ENCODE assay signal across 25 cellular contexts in genomic region chr20:58795923-58796245, GRCh38. TPM values are rescaled to one million over a fixed set of nuclear protein-coding genes. Genes with fewer than 3 reads are reported as not detected.
DNase-seq lines count a peak whose midpoint lies in the region; ATAC-seq, FAIRE-seq and TF ChIP-seq lines count a peak whose summit lies in the region.
"Had no signal": no experiment of that assay in that cellular context is flagged by ENCODE, and none has a peak within 500 bp of the region (broad histone marks: within the 10 kb centered on the region; RNA-seq: fewer than 3 reads in every experiment).

No MANE protein-coding gene starts in this region.

- H3K79me1 ChIP-seq in neuronal stem cell (ENCODE audit: low read depth, low read length): no peaks in the 10 kb centered on the region

- H3K9ac ChIP-seq in K562 (ENCODE audit: insufficient read depth in 1 of 2, low read depth in 2 of 2, low read length in 2 of 2) (no peak overlapping the region), endodermal cell (ENCODE audit: extremely low read depth, low read length, poor library complexity, severe bottlenecking) (no peak overlapping the region), neuronal stem cell (ENCODE audit: low read depth, low read length, poor library complexity) (peak overlapping the region; percentile 15)
- H3K9ac ChIP-seq: BLaER1 had no signal

- DNase-seq in K562 (ENCODE audit: extremely low read depth in 1 of 4, low spot score in 3 of 4) (no peak), endodermal cell (no peak), nephron progenitor cell (no peak), neuronal stem cell (ENCODE audit: low spot score) (no peak), HT-29 (ENCODE audit: low spot score) (no peak), NCI-H2171 (lab: John Stamatoyannopoulos, UW) (no peak)
- DNase-seq in activated T-cell treated with anti-CD3 and anti-CD28 coated beads, Interleukin-2, amount 50 U/mL, for 48 hours: no peak
- DNase-seq: 8988T; ACHN; BE2C; C1 segment of cervical spinal cord; CD4-positive, alpha-beta memory T cell; CD4-positive, CD25-positive, alpha-beta regulatory T cell; CD8-positive, alpha-beta memory T cell; COR-L47; DMS79 treated with DMSO at 0.1 percent for 48 hours; GF-D8 had no signal

- no TSS peak for BruUV-seq in K562 (replicated peaks; lab: Mats Ljungman, UMichigan)

- no peak for TF ChIP-seq RAD21 in K562 (CRISPR knock-in tag; conservative IDR thresholded peaks at IDR 0.05 in 1 of 2, IDR thresholded peaks at IDR 0.05 in 1 of 2)

- no peak overlapping the region for H3K4me2 ChIP-seq in K562 (ENCODE audit: insufficient read depth, low read length)
- no peak overlapping the region for H3K4me2 ChIP-seq in neuronal stem cell (ENCODE audit: insufficient read depth, low read length, poor library complexity, severe bottlenecking)
- H3K4me2 ChIP-seq: BLaER1 had no signal

- no peak overlapping the region for H2BK5ac ChIP-seq in neuronal stem cell (ENCODE audit: low read length)

- no peak for TF ChIP-seq EP300 in K562 (IDR thresholded peaks at IDR 0.05; ENCODE audit: low read length)

- H4K91ac ChIP-seq in neuronal stem cell (ENCODE audit: low read depth, low read length, poor library complexity): no peak overlapping the region

- H3K27ac ChIP-seq in K562 (ENCODE audit: extremely low read depth, low read depth, low read length) (no peak overlapping the region), endodermal cell (ENCODE audit: low read depth, low read length) (no peak overlapping the region), neuronal stem cell (replicated peaks; ENCODE audit: low read length) (no peak overlapping the region)
- H3K27ac ChIP-seq: BLaER1 had no signal

- H3K9me1 ChIP-seq in K562 (ENCODE audit: control insufficient read depth, insufficient read depth, low read length): no peaks in the 10 kb centered on the region

- H2BK12ac ChIP-seq in neuronal stem cell (ENCODE audit: low read length): no peak overlapping the region

- H3K9me3 ChIP-seq in K562 (replicated peaks; ENCODE audit: control insufficient read depth, insufficient read depth, low read depth, low read length) (no peaks in the 10 kb centered on the region), endodermal cell (ENCODE audit: control insufficient read depth, low read length) (no peaks in the 10 kb centered on the region), neuronal stem cell (replicated peaks in 1 of 2; ENCODE audit: control insufficient read depth in 2 of 2, insufficient read depth in 1 of 2, low read depth in 1 of 2, low read length in 2 of 2) (no peaks in the 10 kb centered on the region)
- H3K9me3 ChIP-seq: BE2C, BLaER1 had no signal

- H3K4me1 Mint-ChIP-seq in endodermal cell (peaks cover 27% of the 10 kb centered on the region), nephron progenitor cell (peaks cover 9% of the 10 kb centered on the region)
- H3K4me1 Mint-ChIP-seq: CD14-positive monocyte; CD4-positive, alpha-beta memory T cell; CD4-positive, CD25-positive, alpha-beta regulatory T cell; CD8-positive, alpha-beta memory T cell had no signal

- peaks cover 3% of the 10 kb centered on the region; the same call in 1 of the 2 replicates for H4K20me1 ChIP-seq in K562 (replicated peaks; ENCODE audit: control insufficient read depth, insufficient read depth, low read length)

- intact Hi-C loops in K562 (cut with micrococcal nuclease): no loop called here

- H3K27me3 ChIP-seq in K562 (ENCODE audit: control insufficient read depth in 2 of 2, insufficient read depth in 2 of 2, low read length in 2 of 2) (peaks cover 35 to 81% of the 10 kb centered on the region in 2 experiments), endodermal cell (ENCODE audit: control insufficient read depth, insufficient read depth, low read length, poor library complexity, severe bottlenecking) (no peaks in the 10 kb centered on the region), neuronal stem cell (ENCODE audit: control insufficient read depth in 3 of 3, insufficient read depth in 3 of 3, low read depth in 1 of 3, low read length in 3 of 3) (peaks cover 0 to 45% (median 0%) of the 10 kb centered on the region in 3 experiments)
- H3K27me3 ChIP-seq: BE2C, BLaER1 had no signal

- H3K79me2 ChIP-seq in K562 (ENCODE audit: control insufficient read depth, insufficient read depth, low read length): no peaks in the 10 kb centered on the region

- peak overlapping the region; percentile 47 for H2BK15ac ChIP-seq in neuronal stem cell (ENCODE audit: low read length)

- H3K4me1 ChIP-seq in K562 (replicated peaks in 1 of 2; ENCODE audit: control insufficient read depth in 2 of 2, insufficient read depth in 2 of 2, low read length in 2 of 2) (peaks cover 0 to 4% of the 10 kb centered on the region in 2 experiments; a peak in 2 of 5 replicates), endodermal cell (ENCODE audit: control insufficient read depth, insufficient read depth, low read length) (no peaks in the 10 kb centered on the region), neuronal stem cell (ENCODE audit: control insufficient read depth in 2 of 2, insufficient read depth in 1 of 2, low read depth in 1 of 2, low read length in 2 of 2) (peaks cover 0 to 12% of the 10 kb centered on the region in 2 donors)
- H3K4me1 ChIP-seq: BE2C had no signal

- in situ Hi-C loops in K562 (cut with MboI): no loop called here

- ATAC-seq in K562 (no peak), HG02973 (IDR thresholded peaks at IDR 0.05; ENCODE audit: unreplicated experiment) (no peak)

- TF ChIP-seq POLR2A in K562 (conservative IDR thresholded peaks at IDR 0.05): no peak

- peak overlapping the region; percentile 74 for H2AK5ac ChIP-seq in neuronal stem cell (ENCODE audit: low read depth, low read length)

- no peak overlapping the region for H2AFZ ChIP-seq in K562 (ENCODE audit: low read depth, low read length)
- H2AFZ ChIP-seq in neuronal stem cell (ENCODE audit: low read length): no peak overlapping the region

- no peak overlapping the region for H3K4ac ChIP-seq in neuronal stem cell (ENCODE audit: low read length)

- WGBS in K562 (ENCODE audit: insufficient coverage, low coverage, missing lambda C conversion rate): 2% methylated on average over 6 of the region's 6 CpGs
- 86 to 94% methylated on average over 6 of the region's 6 CpGs for WGBS in endodermal cell (ENCODE audit: insufficient coverage in 1 of 2, insufficient read length in 1 of 2), 2 experiments
- WGBS in neuronal stem cell (ENCODE audit: extremely low coverage in 2 of 2, insufficient read length in 2 of 2, insufficient replicate concordance in 1 of 2), 2 donors: no CpG with 5 or more reads among the region's 6 CpGs

- no peak overlapping the region for H3K14ac ChIP-seq in neuronal stem cell (ENCODE audit: low read length)

- peaks cover 6% of the 10 kb centered on the region for H3K27me3 Mint-ChIP-seq in endodermal cell (ENCODE audit: insufficient read depth)
- peaks cover 34% of the 10 kb centered on the region for H3K27me3 Mint-ChIP-seq in nephron progenitor cell (ENCODE audit: low read depth, poor library complexity)

- POLR2A ChIA-PET in K562 (lab: Yijun Ruan, JAX): no interaction called here

- H2BK120ac ChIP-seq in neuronal stem cell (ENCODE audit: low read depth, low read length): no peak overlapping the region

- H3K27ac Mint-ChIP-seq in endodermal cell: peak overlapping the region; percentile 13
- peak overlapping the region; percentile 19 for H3K27ac Mint-ChIP-seq in nephron progenitor cell
- H3K27ac Mint-ChIP-seq: CD4-positive, alpha-beta memory T cell; CD4-positive, CD25-positive, alpha-beta regulatory T cell; CD8-positive, alpha-beta memory T cell had no signal

- peak overlapping the region; percentile 39 for H3K23ac ChIP-seq in neuronal stem cell (ENCODE audit: low read depth, low read length, poor library complexity)

- CTCF ChIA-PET in K562 (lab: Yijun Ruan, JAX; ENCODE audit: low intra/inter-chr PET ratio): no interaction called here

- no peak overlapping the region for H3K4me3 Mint-ChIP-seq in endodermal cell
- no peak overlapping the region for H3K4me3 Mint-ChIP-seq in nephron progenitor cell
- H3K4me3 Mint-ChIP-seq: CD14-positive monocyte; CD4-positive, alpha-beta memory T cell; CD4-positive, CD25-positive, alpha-beta regulatory T cell; CD8-positive, alpha-beta memory T cell had no signal

- TF ChIP-seq CTCF in K562 (IDR thresholded peaks at IDR 0.05 in 2 of 3, conservative IDR thresholded peaks at IDR 0.05 in 1 of 3; ENCODE audit: insufficient read depth in 2 of 3, low read depth in 1 of 3, low read length in 3 of 3) (no peak), endodermal cell (conservative IDR thresholded peaks at IDR 0.05) (no peak), nephron progenitor cell (IDR thresholded peaks at IDR 0.05) (no peak)

- no peak overlapping the region for H3K18ac ChIP-seq in neuronal stem cell (ENCODE audit: low read length)

- H3K36me3 ChIP-seq in K562 (ENCODE audit: control insufficient read depth, insufficient read depth, low read length): no peaks in the 10 kb centered on the region
- H3K36me3 ChIP-seq in endodermal cell (ENCODE audit: control insufficient read depth, insufficient read depth, low read length): no peaks in the 10 kb centered on the region
- no peaks in the 10 kb centered on the region for H3K36me3 ChIP-seq in neuronal stem cell (replicated peaks in 1 of 2; ENCODE audit: control insufficient read depth in 2 of 2, insufficient read depth in 2 of 2, low read length in 2 of 2)
- H3K36me3 ChIP-seq: BE2C, BLaER1 had no signal

- H4K8ac ChIP-seq in neuronal stem cell (ENCODE audit: low read depth, low read length): no peak overlapping the region

- no peaks in the 10 kb centered on the region for H3K9me3 Mint-ChIP-seq in endodermal cell
- H3K9me3 Mint-ChIP-seq in nephron progenitor cell: no peaks in the 10 kb centered on the region
- H3K9me3 Mint-ChIP-seq: CD4-positive, alpha-beta memory T cell; CD4-positive, CD25-positive, alpha-beta regulatory T cell; CD8-positive, alpha-beta memory T cell had no signal

- H3K4me3 ChIP-seq in K562: no peak overlapping the region
- H3K4me3 ChIP-seq in endodermal cell (ENCODE audit: low read length): no peak overlapping the region
- no peak overlapping the region for H3K4me3 ChIP-seq in neuronal stem cell (ENCODE audit: low read length in 2 of 2)
- H3K4me3 ChIP-seq: BLaER1 had no signal

- no peak for FAIRE-seq in K562 (lab: Jason Lieb, UNC)
- FAIRE-seq: A204.1, D721Med, G401.6, GM12891, GM19239 had no signal

- H3K36me3 Mint-ChIP-seq in endodermal cell (ENCODE audit: low read depth) (no peaks in the 10 kb centered on the region), nephron progenitor cell (ENCODE audit: low read depth) (no peaks in the 10 kb centered on the region)
- H3K36me3 Mint-ChIP-seq: CD14-positive monocyte; CD4-positive, alpha-beta memory T cell; CD4-positive, CD25-positive, alpha-beta regulatory T cell; CD8-positive, alpha-beta memory T cell had no signal

RNA-seq across cellular contexts. Expression of gene GNAS-AS1, which starts 54.8 kb away (rescaled TPM):
- 0.42 and 1.3 TPM in 2 replicates for total RNA-seq in K562 (2011; cell fraction: chromatin; rRNA removed; ENCODE audit: low replicate concordance)
- 0.50 and 0.79 TPM in 2 replicates for total RNA-seq in K562 (2011; cell fraction: nucleolus; rRNA removed)
- total RNA-seq in K562 (2011; cell fraction: nucleoplasm; rRNA removed): 0.92 and 1.1 TPM in 2 replicates
- 0.73 and 2.5 TPM in 2 replicates for total RNA-seq in K562 (2014; rRNA removed)
- 0.25 and 0.45 TPM in 2 replicates for total RNA-seq in K562 (2014; rRNA removed; fragmentation: Illumina TruSeq; extraction: Trizol)
- 0.64 and 0.69 TPM in 2 replicates for total RNA-seq in K562 (2015; rRNA removed; fragmentation: Illumina TruSeq; extraction: Trizol)
- 1.2 and 1.3 TPM in 2 replicates for total RNA-seq in K562 (2021)
- 0.07 TPM in 2 replicates for polyA plus RNA-seq in K562 (2011; rRNA removed)
- polyA plus RNA-seq in K562 (2011; cell fraction: cytosol; rRNA removed): not detected in 2 replicates
- polyA plus RNA-seq in K562 (2011; cell fraction: nucleus; rRNA removed): 0.22 and 0.37 TPM in 2 replicates
- 0.91 and 1.0 TPM in 2 replicates for polyA plus RNA-seq in K562 (2012)
- 0.21 and 0.90 TPM in 2 replicates for polyA plus RNA-seq in K562 (2014; fragmentation: Illumina TruSeq; extraction: Trizol)
- under 1 TPM; 0.04 to 0.14 TPM for polyA plus RNA-seq in K562 (2014; fragmentation: Nextera tagmentation; extraction: Ambion mirVana)
- 1.0 and 1.8 TPM in 2 replicates for polyA plus RNA-seq in K562 (2014; rRNA removed)
- not detected in 2 replicates for polyA minus RNA-seq in K562 (2011; rRNA and poly(A)+ RNA removed)
- polyA minus RNA-seq in K562 (2011; cell fraction: cytosol; rRNA and poly(A)+ RNA removed): not detected in 2 replicates
- polyA minus RNA-seq in K562 (2011; cell fraction: nucleus; rRNA and poly(A)+ RNA removed): not detected in 2 replicates
- 1 to 10 TPM; 9.3 to 9.7 TPM for total RNA-seq in endodermal cell
- polyA plus RNA-seq in endodermal cell (2013, experiment 1 of 2): 3.9 TPM
- polyA plus RNA-seq in endodermal cell (2013, experiment 2 of 2): 2.5 TPM
- 1.7 TPM for polyA plus RNA-seq in neuronal stem cell (2013, experiment 1 of 2)
- polyA plus RNA-seq in neuronal stem cell (2013, experiment 2 of 2): 1.9 TPM
- total RNA-seq in HT-29 (2014; rRNA removed; shearing (Covaris generic)): not detected in 2 replicates
- polyA plus RNA-seq: CD14-positive monocyte; CD4-positive, alpha-beta memory T cell; CD4-positive, CD25-positive, alpha-beta regulatory T cell; CD8-positive, alpha-beta memory T cell had no signal

RNA-seq across cellular contexts. Expression of gene GNAS, which starts 56.6 kb away (rescaled TPM):
- total RNA-seq in K562 (2011; cell fraction: chromatin; rRNA removed; ENCODE audit: low replicate concordance): 217 and 324 TPM in 2 replicates
- 221 and 239 TPM in 2 replicates for total RNA-seq in K562 (2011; cell fraction: nucleolus; rRNA removed)
- 270 and 367 TPM in 2 replicates for total RNA-seq in K562 (2011; cell fraction: nucleoplasm; rRNA removed)
- total RNA-seq in K562 (2014; rRNA removed) (266 and 294 TPM in 2 replicates), K562 (2014; rRNA removed; fragmentation: Illumina TruSeq; extraction: Trizol) (212 and 224 TPM in 2 replicates), K562 (2015; rRNA removed; fragmentation: Illumina TruSeq; extraction: Trizol) (216 and 220 TPM in 2 replicates), K562 (2021) (422 and 439 TPM in 2 replicates), endodermal cell (1,000 to 10,000 TPM; 1,246 to 1,267 TPM)
- polyA plus RNA-seq in K562 (2011; rRNA removed) (321 and 329 TPM in 2 replicates), K562 (2014; fragmentation: Illumina TruSeq; extraction: Trizol) (648 and 649 TPM in 2 replicates), K562 (2014; fragmentation: Nextera tagmentation; extraction: Ambion mirVana) (100 to 1,000 TPM; 128 to 129 TPM), K562 (2014; rRNA removed) (343 and 398 TPM in 2 replicates)
- polyA plus RNA-seq in K562 (2011; cell fraction: cytosol; rRNA removed): 659 and 699 TPM in 2 replicates
- polyA plus RNA-seq in K562 (2011; cell fraction: nucleus; rRNA removed): 480 and 564 TPM in 2 replicates
- polyA plus RNA-seq in K562 (2012): 497 and 536 TPM in 2 replicates
- polyA minus RNA-seq in K562 (2011; rRNA and poly(A)+ RNA removed): 360 and 482 TPM in 2 replicates
- 377 and 397 TPM in 2 replicates for polyA minus RNA-seq in K562 (2011; cell fraction: cytosol; rRNA and poly(A)+ RNA removed)
- 103 and 150 TPM in 2 replicates for polyA minus RNA-seq in K562 (2011; cell fraction: nucleus; rRNA and poly(A)+ RNA removed)
- polyA plus RNA-seq in endodermal cell (2013, experiment 1 of 2): 1,275 TPM
- polyA plus RNA-seq in endodermal cell (2013, experiment 2 of 2): 1,251 TPM
- polyA plus RNA-seq in neuronal stem cell (2013, experiment 1 of 2): 1,720 TPM
- 1,692 TPM for polyA plus RNA-seq in neuronal stem cell (2013, experiment 2 of 2)
- total RNA-seq in HT-29 (2014; rRNA removed; shearing (Covaris generic)): 805 and 888 TPM in 2 replicates
